In genomic region chrX:35416783-35417182, GRCh38 we compare ENCODE assay signal across 23 cellular contexts.
DNase-seq lines count a peak whose midpoint lies in the region; ATAC-seq, FAIRE-seq and TF ChIP-seq lines count a peak whose summit lies in the region.
"Had no signal": no experiment of that assay in that cellular context is flagged by ENCODE, and none has a peak within 500 bp of the region (broad histone marks: within the 10 kb centered on the region; RNA-seq: fewer than 3 reads in every experiment).

No MANE protein-coding gene starts in this region.

- H2BK5ac ChIP-seq in IMR-90 (ENCODE audit: low read depth, low read length, poor library complexity, severe bottlenecking): no peak overlapping the region

- intact Hi-C loops in IMR-90 (cut with micrococcal nuclease) (no loop called here), pancreas (cut with DNase I) (no loop called here)

- no peak overlapping the region for H4K8ac ChIP-seq in IMR-90 (ENCODE audit: low read depth in 2 of 2, low read length in 2 of 2)

- in situ Hi-C loops in IMR-90 (cut with MboI; ENCODE audit: low sequenced_read_pairs): no loop called here

- TF ChIP-seq RAD21 in A549 (conservative IDR thresholded peaks at IDR 0.05 in 1 of 2, IDR thresholded peaks at IDR 0.05 in 1 of 2) (no peak), IMR-90 (IDR thresholded peaks at IDR 0.05; ENCODE audit: low read length) (no peak)

- CTCF ChIA-PET in A549 (lab: Yijun Ruan, JAX) (no interaction called here), IMR-90 (lab: Yijun Ruan, JAX) (no interaction called here)

- H3K4me3 ChIP-seq in A549: no peak overlapping the region
- H3K4me3 ChIP-seq in IMR-90 (ENCODE audit: insufficient read depth, low read depth, low read length): no peak overlapping the region
- no peak overlapping the region for H3K4me3 ChIP-seq in pancreas
- H3K4me3 ChIP-seq: BLaER1 treated with 17β-estradiol and CSF1 and Interleukin-3, amounts not matched to agents 10 nM and 100 nM; GM12878 had no signal

- DNase-seq in A549 (ENCODE audit: low read depth in 1 of 2, low spot score in 1 of 2) (no peak), IMR-90 (no peak), pancreas (no peak)
- no peak for DNase-seq in activated naive CD4-positive, alpha-beta T cell treated with anti-CD3 and anti-CD28 coated beads, Interleukin-2, amount 50 U/mL, for 16 hours
- DNase-seq: 8988T; AML-193; CD4-positive, alpha-beta memory T cell; CD4-positive, CD25-positive, alpha-beta regulatory T cell; CD8-positive, alpha-beta memory T cell; COR-L47; DMS 273 treated with DMSO at 0.1 percent for 48 hours; DMS153; DMS53; DMS79; DND-41; EL; GDM1 had no signal

- H3K14ac ChIP-seq in IMR-90 (replicated peaks; ENCODE audit: low read depth, low read length): no peak overlapping the region

- dilution Hi-C loops in IMR-90 (cut with HindIII; ENCODE audit: low sequenced_read_pairs, unreplicated experiment): no loop called here

- no peaks in the 10 kb centered on the region for H3K27me3 ChIP-seq in IMR-90 (ENCODE audit: control insufficient read depth, insufficient read depth, low read length)
- no peaks in the 10 kb centered on the region for H3K27me3 ChIP-seq in pancreas

- H3K9me1 ChIP-seq in IMR-90 (ENCODE audit: insufficient read depth, low read length): no peaks in the 10 kb centered on the region

- TF ChIP-seq POLR2A in A549 (IDR thresholded peaks at IDR 0.05; ENCODE audit: low read length): no peak
- TF ChIP-seq POLR2A in IMR-90 (IDR thresholded peaks at IDR 0.05; ENCODE audit: low read depth, low read length): no peak

- ATAC-seq in A549 (no peak), IMR-90 (ENCODE audit: low read depth) (no peak), pancreas (no peak), GM21723 (IDR thresholded peaks at IDR 0.05; ENCODE audit: unreplicated experiment) (no peak)
- ATAC-seq: GM12878 had no signal

- no peak overlapping the region for H2BK15ac ChIP-seq in IMR-90 (ENCODE audit: low read depth, low read length)

- no peak overlapping the region for H3K4ac ChIP-seq in IMR-90 (ENCODE audit: low read depth, low read length)

- no peak overlapping the region for H3K4me2 ChIP-seq in A549
- no peak overlapping the region for H3K4me2 ChIP-seq in IMR-90 (ENCODE audit: low read depth, low read length)
- H3K4me2 ChIP-seq: BLaER1 treated with 17β-estradiol and CSF1 and Interleukin-3, amounts not matched to agents 10 nM and 100 nM had no signal

- no peaks in the 10 kb centered on the region for H4K20me1 ChIP-seq in IMR-90 (ENCODE audit: insufficient read depth, low read length)
- H4K20me1 ChIP-seq: BLaER1 treated with 17β-estradiol and CSF1 and Interleukin-3, amounts not matched to agents 10 nM and 100 nM had no signal

- H3K36me3 ChIP-seq in IMR-90 (ENCODE audit: control insufficient read depth, insufficient read depth, low read length) (no peaks in the 10 kb centered on the region), pancreas (no peaks in the 10 kb centered on the region)
- H3K36me3 ChIP-seq: BLaER1 treated with 17β-estradiol and CSF1 and Interleukin-3, amounts not matched to agents 10 nM and 100 nM had no signal

- H3K27ac ChIP-seq in A549: no peak overlapping the region
- H3K27ac ChIP-seq in IMR-90 (ENCODE audit: insufficient read depth, low read length): no peak overlapping the region
- no peak overlapping the region for H3K27ac ChIP-seq in pancreas
- H3K27ac ChIP-seq: BLaER1 treated with 17β-estradiol and CSF1 and Interleukin-3, amounts not matched to agents 10 nM and 100 nM had no signal

- no peak for FAIRE-seq in A549 (lab: Jason Lieb, UNC)
- FAIRE-seq in pancreas (lab: Jason Lieb, UNC): peak; percentile 5
- FAIRE-seq: A204.1, GM12878, GM12892, GM18507 had no signal

- H2AK5ac ChIP-seq in IMR-90 (ENCODE audit: low read depth, low read length): no peak overlapping the region

- TF ChIP-seq CTCF in A549 (IDR thresholded peaks at IDR 0.05) (no peak), IMR-90 (conservative IDR thresholded peaks at IDR 0.05; ENCODE audit: low read depth, low read length) (no peak), pancreas (IDR thresholded peaks at IDR 0.05) (no peak)

- H3K4me1 ChIP-seq in A549 (no peaks in the 10 kb centered on the region), IMR-90 (ENCODE audit: control insufficient read depth, insufficient read depth, low read length) (no peaks in the 10 kb centered on the region), pancreas (no peaks in the 10 kb centered on the region)

- no peak overlapping the region for H2AFZ ChIP-seq in IMR-90 (replicated peaks; ENCODE audit: low read length, poor library complexity)

- H3K9me3 ChIP-seq in A549 (no peaks in the 10 kb centered on the region), IMR-90 (ENCODE audit: control insufficient read depth, insufficient read depth, low read length) (no peaks in the 10 kb centered on the region), pancreas (no peaks in the 10 kb centered on the region)
- H3K9me3 ChIP-seq: BLaER1 treated with 17β-estradiol and CSF1 and Interleukin-3, amounts not matched to agents 10 nM and 100 nM had no signal

- H3K9ac ChIP-seq in IMR-90 (ENCODE audit: low read depth, low read length): no peak overlapping the region
- H3K9ac ChIP-seq: BLaER1 treated with 17β-estradiol and CSF1 and Interleukin-3, amounts not matched to agents 10 nM and 100 nM had no signal

- H2AK9ac ChIP-seq in IMR-90 (replicated peaks; ENCODE audit: low read depth, low read length, poor library complexity): no peak overlapping the region

- H4K5ac ChIP-seq in IMR-90 (ENCODE audit: low read depth, low read length): no peak overlapping the region

- TF ChIP-seq EP300 in A549 (IDR thresholded peaks at IDR 0.05): no peak

- H2BK20ac ChIP-seq in IMR-90 (ENCODE audit: low read depth, low read length): no peak overlapping the region

- H3K23ac ChIP-seq in IMR-90 (ENCODE audit: low read depth, low read length): no peak overlapping the region

- BruUV-seq in IMR-90 (replicated peaks; lab: Mats Ljungman, UMichigan): no TSS peak

- POLR2A ChIA-PET in A549 (lab: Yijun Ruan, JAX): no interaction called here
- POLR2A ChIA-PET in IMR-90 (lab: Charles Lee; ENCODE audit: unreplicated experiment): no interaction called here

- H3K18ac ChIP-seq in IMR-90 (ENCODE audit: low read depth, low read length): no peak overlapping the region

- H3K79me1 ChIP-seq in IMR-90 (ENCODE audit: low read depth in 1 of 2, low read length in 2 of 2): no peaks in the 10 kb centered on the region

- no peak overlapping the region for H4K91ac ChIP-seq in IMR-90 (ENCODE audit: insufficient read depth, low read depth, low read length)

- no peak overlapping the region for H2BK120ac ChIP-seq in IMR-90 (ENCODE audit: low read depth, low read length)

- no peak overlapping the region for H3K56ac ChIP-seq in IMR-90 (ENCODE audit: extremely low read depth, insufficient read depth, low read length)

TF ChIP-seq in A549, 52 proteins besides CTCF, POLR2A, EP300 and RAD21:
- no peak for TF ChIP-seq CBX8 (IDR thresholded peaks at IDR 0.05)
- no peak for TF ChIP-seq KDM1A (IDR thresholded peaks at IDR 0.05; ENCODE audit: low read depth)
- TF ChIP-seq TFCP2L1 (CRISPR knock-in tag; IDR thresholded peaks at IDR 0.05): no peak
- peak; percentile 57 for TF ChIP-seq MAFK (IDR thresholded peaks at IDR 0.05; ENCODE audit: partially characterized antibody)
- no peak for TF ChIP-seq NFE2L2 (conservative IDR thresholded peaks at IDR 0.05; ENCODE audit: low read length)
- TF ChIP-seq BCL3 (IDR thresholded peaks at IDR 0.05): no peak
- no peak for TF ChIP-seq HOXB13 (CRISPR knock-in tag; IDR thresholded peaks at IDR 0.05; ENCODE audit: low read depth)
- TF ChIP-seq KDM5A (IDR thresholded peaks at IDR 0.05): no peak

TF ChIP-seq in IMR-90, 13 proteins besides CTCF, POLR2A, EP300 and RAD21:
- peak; percentile 66 for TF ChIP-seq MAFK (IDR thresholded peaks at IDR 0.05; ENCODE audit: low read depth, low read length)
- no peak for TF ChIP-seq BHLHE40 (IDR thresholded peaks at IDR 0.05; ENCODE audit: low read depth, low read length)
TF ChIP-seq in IMR-90: peak in this region for 1.
